ENCODE assay signal across 1 cellular context in genomic region chr1:172287207-172287606, GRCh38.
TF ChIP-seq lines count a peak whose summit lies in the region.

No MANE protein-coding gene starts in this region.

TF ChIP-seq in A549, 52 proteins besides CTCF, POLR2A, EP300 and RAD21 (continued from another document):
- TF ChIP-seq ATOH8 (CRISPR knock-in tag; IDR thresholded peaks at IDR 0.05; ENCODE audit: low read depth) (no peak), EHF (CRISPR knock-in tag; IDR thresholded peaks at IDR 0.05) (no peak), NFE2L2 (conservative IDR thresholded peaks at IDR 0.05; ENCODE audit: low read length) (no peak), RFX5 (IDR thresholded peaks at IDR 0.05) (no peak), SMC3 (IDR thresholded peaks at IDR 0.05) (no peak), SREBF2 (IDR thresholded peaks at IDR 0.05) (no peak), NPAS2 (CRISPR knock-in tag; IDR thresholded peaks at IDR 0.05; ENCODE audit: borderline replicate concordance) (no peak), CEBPB (IDR thresholded peaks at IDR 0.05) (no peak)
- TF ChIP-seq, protein P1, sequence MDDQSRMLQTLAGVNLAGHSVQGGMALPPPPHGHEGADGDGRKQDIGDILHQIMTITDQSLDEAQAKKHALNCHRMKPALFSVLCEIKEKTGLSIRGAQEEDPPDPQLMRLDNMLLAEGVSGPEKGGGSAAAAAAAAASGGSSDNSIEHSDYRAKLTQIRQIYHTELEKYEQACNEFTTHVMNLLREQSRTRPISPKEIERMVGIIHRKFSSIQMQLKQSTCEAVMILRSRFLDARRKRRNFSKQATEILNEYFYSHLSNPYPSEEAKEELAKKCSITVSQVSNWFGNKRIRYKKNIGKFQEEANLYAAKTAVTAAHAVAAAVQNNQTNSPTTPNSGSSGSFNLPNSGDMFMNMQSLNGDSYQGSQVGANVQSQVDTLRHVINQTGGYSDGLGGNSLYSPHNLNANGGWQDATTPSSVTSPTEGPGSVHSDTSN (IDR thresholded peaks at IDR 0.05), result no peak
TF ChIP-seq in A549: peak in this region for 0.
